8 cellular contexts compared by ENCODE assay signal in genomic region chr16:21820028-21820907, GRCh38. TPM values are rescaled to one million over a fixed set of nuclear protein-coding genes. Genes with fewer than 3 reads are reported as not detected.
DNase-seq lines count a peak whose midpoint lies in the region; ATAC-seq and TF ChIP-seq lines count a peak whose summit lies in the region.
"Not testable (repeated sequence)": the region's sequence is repeated elsewhere in the genome, so short reads cannot be mapped to it uniquely, and the experiment has no call there.

No MANE protein-coding gene starts in this region.

- H3K27me3 ChIP-seq in Caco-2 (replicated peaks; ENCODE audit: control insufficient read depth, insufficient read depth, low read length); mononuclear cell (ENCODE audit: insufficient read depth, low read length): not testable (repeated sequence)

- not testable (repeated sequence) for H3K4me1 ChIP-seq in Caco-2
- H3K4me1 ChIP-seq in mononuclear cell (ENCODE audit: insufficient read depth, low read length) = peaks cover 13% of the 10 kb centered on the region

- H3K4me1 Mint-ChIP-seq in Caco-2 (ENCODE audit: low read depth, unreplicated experiment) = not testable (repeated sequence)

- CTCF ChIA-PET in Caco-2 (lab: Charles Lee) = interaction anchor here (0.7 kb wide), 1 partner anchor 306 kb away, joined by 5 read pairs; no protein-coding TSS in a partner anchor

- not testable (repeated sequence) for H3K27me3 Mint-ChIP-seq in Caco-2 (ENCODE audit: insufficient read depth, unreplicated experiment)

- H3K36me3 ChIP-seq in Caco-2 (ENCODE audit: control insufficient read depth, insufficient read depth, low read length) = not testable (repeated sequence)

- H3K27ac Mint-ChIP-seq in Caco-2 (ENCODE audit: unreplicated experiment) = peak overlapping the region; percentile 97

- H3K9me3 ChIP-seq in Caco-2; mononuclear cell (ENCODE audit: low read depth, low read length): not testable (repeated sequence)

- H3K4me3 ChIP-seq in Caco-2 (ENCODE audit: low read depth, low read length) = peak overlapping the region; percentile 54
- H3K4me3 ChIP-seq in mononuclear cell (ENCODE audit: low read length) = peak overlapping the region; percentile 46

- H3K4me3 Mint-ChIP-seq in Caco-2 (ENCODE audit: unreplicated experiment) = peak overlapping the region; percentile 91

- POLR2A ChIA-PET in Caco-2 (lab: Charles Lee) = interaction anchor here (0.7 to 1.5 kb wide), 2 partner anchors 132 to 533 kb away, joined by 3 to 4 read pairs; no protein-coding TSS in a partner anchor

- TF ChIP-seq CTCF in Caco-2 (IDR thresholded peaks at IDR 0.05; ENCODE audit: insufficient read depth in 1 of 2, low read depth in 1 of 2, low read length in 1 of 2, severe bottlenecking in 1 of 2, unreplicated experiment in 1 of 2) = not testable (repeated sequence)

- peak overlapping the region; percentile 41 for H3K27ac ChIP-seq in epithelial cell of prostate

- BruUV-seq in Caco-2 (replicated peaks; lab: Mats Ljungman, UMichigan) = TSS peak; percentile 95

- H3K9me3 Mint-ChIP-seq in Caco-2 (ENCODE audit: unreplicated experiment) = not testable (repeated sequence)

- ATAC-seq in GM21367 (IDR thresholded peaks at IDR 0.05; ENCODE audit: unreplicated experiment) = peak; percentile 82

- intact Hi-C loops in Caco-2 (cut with micrococcal nuclease; ENCODE audit: unreplicated experiment) = not testable (repeated sequence)

- peaks cover 12% of the 10 kb centered on the region for H3K36me3 Mint-ChIP-seq in Caco-2 (ENCODE audit: insufficient read depth, unreplicated experiment)

- DNase-seq in Caco-2 = peak; percentile 77 to 80
- DNase-seq in HT1080 (ENCODE audit: low read depth) = peak; percentile 60
- DNase-seq in NOMO-1 treated with dmso at 0.1 percent for 144 hours (lab: John Stamatoyannopoulos, UW; ENCODE audit: unreplicated experiment) = peak; percentile 84
- DNase-seq in activated T-cell treated with anti-CD3 and anti-CD28 coated beads for 1 hour (ENCODE audit: low read depth) = peak; percentile 54
- DNase-seq in epithelial cell of prostate (ENCODE audit: low read depth, low spot score) = not testable (repeated sequence)
- peak; percentile 41 for DNase-seq in stimulated activated CD8-positive, alpha-beta memory T cell treated with anti-CD3 and anti-CD28 coated beads, Interleukin-12 subunit alpha, Interleukin-12 subunit beta, amount 100 ng/mL, for 4 hours (ENCODE audit: low read depth)

RNA-seq across cellular contexts. Expression of gene NPIPB4, which starts 37.3 kb away (rescaled TPM):
- total RNA-seq in Caco-2 (2022) (136 and 150 TPM in 2 replicates), mononuclear cell (75.5 TPM)
- total RNA-seq in HT1080 (2014; rRNA removed; shearing (Covaris generic)) = 6.6 and 9.7 TPM in 2 replicates
- 7.8 and 8.1 TPM in 2 replicates for polyA plus RNA-seq in HT1080 (2015; cell fraction: cytosol; rRNA removed)
- polyA plus RNA-seq in HT1080 (2015; cell fraction: nucleus; rRNA removed) = 53.4 and 64.8 TPM in 2 replicates
